In the genomic region with DNA sequence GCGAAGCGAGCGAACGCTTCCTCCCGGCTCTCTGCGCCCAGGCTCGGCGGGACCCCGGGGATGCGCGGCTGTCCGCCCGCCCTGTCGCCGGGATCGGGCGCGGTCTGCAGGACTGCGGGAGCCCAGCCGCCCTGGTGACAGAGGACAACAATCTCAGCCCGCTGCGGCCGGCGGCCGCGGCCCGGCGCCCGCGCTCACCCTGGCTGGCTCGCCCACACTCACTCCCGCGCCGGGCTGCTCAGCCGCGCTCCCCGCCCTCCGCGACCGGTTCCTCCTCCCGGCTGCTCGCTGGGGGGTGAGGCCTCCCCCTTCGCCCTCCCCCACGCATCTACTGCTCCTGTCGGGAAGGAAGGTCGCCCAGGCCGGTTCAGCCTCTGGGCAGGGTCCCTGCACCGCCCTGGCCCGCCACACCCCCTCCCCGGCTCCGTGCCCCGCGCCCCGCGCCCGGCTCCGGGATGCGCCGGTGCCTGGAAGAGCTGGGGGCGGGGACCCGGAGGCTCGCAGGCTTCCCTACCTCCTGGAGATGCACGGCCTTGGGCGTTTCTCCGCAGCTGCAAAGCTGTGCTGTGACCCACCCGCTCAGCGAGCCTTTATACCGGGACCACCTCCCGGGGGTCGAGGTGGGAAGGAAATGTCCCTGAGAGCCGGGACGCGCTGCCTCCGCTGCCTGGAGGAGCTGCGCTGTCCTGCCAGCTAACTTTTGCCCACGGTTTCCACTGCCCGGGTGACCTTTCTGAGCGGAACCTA, we compare ENCODE assay signal across 8 cellular contexts. TPM values are rescaled to one million over a fixed set of nuclear protein-coding genes. Genes with fewer than 3 reads are reported as not detected.
DNase-seq lines count a peak whose midpoint lies in the region; ATAC-seq and TF ChIP-seq lines count a peak whose summit lies in the region.

TSS of gene SYNE1 (minus strand) at position 688 of the 747 bp plus-strand sequence. CDS start 9,031 bp downstream, outside the sequence.

- ATAC-seq in CD4-positive, alpha-beta T cell (ENCODE audit: poor library complexity) = no peak
- peak; percentile 51 for ATAC-seq in GM21529 (IDR thresholded peaks at IDR 0.05; ENCODE audit: unreplicated experiment)
- peak; percentile 89 to 92 for ATAC-seq in lower lobe of right lung

- H3K4me3 Mint-ChIP-seq in CD4-positive, alpha-beta T cell = peak within 1 kb of the TSS; percentile 22

- POLR2A ChIA-PET in CD4-positive, alpha-beta T cell (lab: Charles Lee) = no interaction called here

- TF ChIP-seq CTCF in CD4-positive, alpha-beta T cell (IDR thresholded peaks at IDR 0.05) = no peak
- TF ChIP-seq CTCF in lower lobe of right lung (IDR thresholded peaks at IDR 0.05) = no peak

- peaks cover 33% of the 10 kb centered on the region for H3K27me3 ChIP-seq in CD4-positive, alpha-beta T cell (ENCODE audit: control insufficient read depth, insufficient read depth, low read length)
- H3K27me3 ChIP-seq in lower lobe of right lung (ENCODE audit: low read depth) = no peaks in the 10 kb centered on the region

- peaks cover 31% of the 10 kb centered on the region for H3K4me1 ChIP-seq in lower lobe of right lung

- no peak for DNase-seq in CD4-positive, alpha-beta T cell
- no peak for DNase-seq in SK-N-MC (ENCODE audit: low read depth, low spot score)
- peak; percentile 71 for DNase-seq in ecto neural progenitor cell (ENCODE audit: low spot score)
- DNase-seq in lower lobe of right lung = peak; percentile 78
- DNase-seq in foreskin melanocyte = no peak
- no peak for DNase-seq in NCI-H2107 treated with DMSO at 0.1 percent for 48 hours (lab: John Stamatoyannopoulos, UW; ENCODE audit: unreplicated experiment)

- no peak within 1 kb of the TSS for H3K9ac ChIP-seq in SK-N-MC (ENCODE audit: insufficient read length)

- H3K36me3 ChIP-seq in SK-N-MC (ENCODE audit: insufficient read depth, low read length) (no peaks in the 10 kb centered on the region), lower lobe of right lung (no peaks in the 10 kb centered on the region)

- no peaks in the 10 kb centered on the region for H3K9me3 Mint-ChIP-seq in CD4-positive, alpha-beta T cell

- no peaks in the 10 kb centered on the region for H3K36me3 Mint-ChIP-seq in CD4-positive, alpha-beta T cell (ENCODE audit: low read depth)

- peaks cover 12% of the 10 kb centered on the region for H3K4me1 Mint-ChIP-seq in CD4-positive, alpha-beta T cell (ENCODE audit: low read depth)

- intact Hi-C loops in CD4-positive, alpha-beta T cell (cut with DNase I, micrococcal nuclease) = no loop called here
- intact Hi-C loops in lower lobe of right lung (cut with DNase I) = no loop called here

- H3K27ac ChIP-seq in CD4-positive, alpha-beta T cell (ENCODE audit: low read depth, low read length) = no peak within 1 kb of the TSS
- H3K27ac ChIP-seq in SK-N-MC = no peak within 1 kb of the TSS
- H3K27ac ChIP-seq in lower lobe of right lung = peak within 1 kb of the TSS; percentile 83
- H3K27ac ChIP-seq in temporal lobe (ENCODE audit: low read depth, low read length) = peak within 1 kb of the TSS; percentile 79

- CTCF ChIA-PET in CD4-positive, alpha-beta T cell (lab: Charles Lee) = no interaction called here

- H3K27ac Mint-ChIP-seq in CD4-positive, alpha-beta T cell = no peak within 1 kb of the TSS

- H3K27me3 Mint-ChIP-seq in CD4-positive, alpha-beta T cell = peaks cover 63% of the 10 kb centered on the region

- H3K4me3 ChIP-seq in SK-N-MC (peak within 1 kb of the TSS; percentile 79), lower lobe of right lung (peak within 1 kb of the TSS; percentile 73)

- no peaks in the 10 kb centered on the region for H3K9me3 ChIP-seq in CD4-positive, alpha-beta T cell (ENCODE audit: control insufficient read depth, low read length)
- H3K9me3 ChIP-seq in SK-N-MC (ENCODE audit: low read depth, low read length) (no peaks in the 10 kb centered on the region), lower lobe of right lung (no peaks in the 10 kb centered on the region)

RNA-seq across cellular contexts. Expression of gene SYNE1, which starts in this region (rescaled TPM):
- total RNA-seq in CD4-positive, alpha-beta T cell = 100 to 1,000 TPM in 1 of 2 experiments, 10 to 100 TPM in 1; 94.9 to 108 TPM
- total RNA-seq in lower lobe of right lung = 166 TPM
- 156 TPM for total RNA-seq in temporal lobe

Comparison
In these comparisons a context has a peak if more than half of its experiments do, and no peak if none do; other contexts are left out.
1. DNase-seq: peak in ecto neural progenitor cell (single experiment) and lower lobe of right lung (single experiment); none in CD4-positive, alpha-beta T cell (0 of 10), SK-N-MC (single experiment), foreskin melanocyte (single experiment) and NCI-H2107 treated with DMSO at 0.1 percent for 48 hours (single experiment).
2. H3K27ac ChIP-seq: peak in lower lobe of right lung (single experiment) and temporal lobe (single experiment); none in CD4-positive, alpha-beta T cell (single experiment) and SK-N-MC (single experiment).